In genomic region chr4:119629142-119629471, GRCh38 we compare ENCODE assay signal across 8 cellular contexts. TPM values are rescaled to one million over a fixed set of nuclear protein-coding genes. Genes with fewer than 3 reads are reported as not detected.
DNase-seq lines count a peak whose midpoint lies in the region; ATAC-seq and TF ChIP-seq lines count a peak whose summit lies in the region.

No MANE protein-coding gene starts in this region.

- peak; percentile 29 for ATAC-seq in GM21737 (IDR thresholded peaks at IDR 0.05; ENCODE audit: unreplicated experiment)

- H3K27me3 ChIP-seq in MG63 (no peaks in the 10 kb centered on the region), neural progenitor cell (peaks cover 19% of the 10 kb centered on the region)

- H3F3A ChIP-seq in neural progenitor cell (ENCODE audit: low read depth): peaks cover 12% of the 10 kb centered on the region

- peaks cover 8% of the 10 kb centered on the region for H3K36me3 ChIP-seq in MG63
- H3K36me3 ChIP-seq in neural progenitor cell: no peaks in the 10 kb centered on the region

- no peaks in the 10 kb centered on the region for H3K9me3 ChIP-seq in MG63
- no peaks in the 10 kb centered on the region for H3K9me3 ChIP-seq in neural progenitor cell (ENCODE audit: low read depth)

- H3K9me3 Mint-ChIP-seq in endothelial cell (ENCODE audit: unreplicated experiment): no peaks in the 10 kb centered on the region
- peaks cover 2% of the 10 kb centered on the region for H3K9me3 Mint-ChIP-seq in neural progenitor cell

- H3K4me3 Mint-ChIP-seq in endothelial cell (ENCODE audit: unreplicated experiment): peak overlapping the region; percentile 91
- peak overlapping the region; percentile 90 for H3K4me3 Mint-ChIP-seq in neural progenitor cell

- H3K27ac Mint-ChIP-seq in endothelial cell (ENCODE audit: unreplicated experiment): no peak overlapping the region
- H3K27ac Mint-ChIP-seq in neural progenitor cell: no peak overlapping the region

- no peak for DNase-seq in MG63
- DNase-seq in endothelial cell (ENCODE audit: low spot score): no peak
- no peak for DNase-seq in neural progenitor cell (ENCODE audit: low spot score)
- DNase-seq in ureter (ENCODE audit: low spot score): no peak
- no peak for DNase-seq in SW480 (ENCODE audit: low spot score)
- DNase-seq in midbrain (lab: John Stamatoyannopoulos, UW): no peak

- TF ChIP-seq CTCF in endothelial cell (IDR thresholded peaks at IDR 0.05; ENCODE audit: unreplicated experiment): no peak
- TF ChIP-seq CTCF in neural progenitor cell (IDR thresholded peaks at IDR 0.05): no peak

- H3K27me3 Mint-ChIP-seq in endothelial cell (ENCODE audit: unreplicated experiment) (no peaks in the 10 kb centered on the region), neural progenitor cell (ENCODE audit: insufficient read depth, low read depth) (peaks cover 4% of the 10 kb centered on the region)

- H3K79me2 ChIP-seq in neural progenitor cell (ENCODE audit: low read depth): peaks cover 27% of the 10 kb centered on the region

- H3K4me1 Mint-ChIP-seq in endothelial cell (ENCODE audit: unreplicated experiment) (peaks cover 7% of the 10 kb centered on the region), neural progenitor cell (peaks cover 10% of the 10 kb centered on the region)

- no peak overlapping the region for H3K27ac ChIP-seq in neural progenitor cell

- H3K4me3 ChIP-seq in GM08714 (ENCODE audit: low read length) (peak overlapping the region; percentile 51; the same call in 1 of the 2 replicates), MG63 (peak overlapping the region; percentile 79), neural progenitor cell (peak overlapping the region; percentile 82)

- H3K4me2 ChIP-seq in neural progenitor cell: peak overlapping the region; percentile 85

- no peak overlapping the region for H3K9ac ChIP-seq in neural progenitor cell

- peaks cover 19% of the 10 kb centered on the region for H3K4me1 ChIP-seq in neural progenitor cell

- H3K36me3 Mint-ChIP-seq in endothelial cell (ENCODE audit: low read depth, unreplicated experiment) (no peaks in the 10 kb centered on the region), neural progenitor cell (no peaks in the 10 kb centered on the region)

- peaks cover 12% of the 10 kb centered on the region for H4K20me1 ChIP-seq in neural progenitor cell (ENCODE audit: low read depth)

- H2AFZ ChIP-seq in neural progenitor cell (replicated peaks): peak overlapping the region; percentile 88

RNA-seq across cellular contexts. Expression of gene PDE5A, which starts 0.5 kb away (rescaled TPM):
- total RNA-seq in MG63 (2014; rRNA removed; shearing (Covaris generic); ENCODE audit: low replicate concordance): 46.2 and 78.6 TPM in 2 replicates
- total RNA-seq in endothelial cell (ENCODE audit: unreplicated experiment): 3.4 TPM
- total RNA-seq in neural progenitor cell (ENCODE audit: low replicate concordance): 20.4 and 32.4 TPM in 2 replicates
- 74.4 TPM for total RNA-seq in ureter
